ENCODE assay signal across 1 cellular context in the genomic region with DNA sequence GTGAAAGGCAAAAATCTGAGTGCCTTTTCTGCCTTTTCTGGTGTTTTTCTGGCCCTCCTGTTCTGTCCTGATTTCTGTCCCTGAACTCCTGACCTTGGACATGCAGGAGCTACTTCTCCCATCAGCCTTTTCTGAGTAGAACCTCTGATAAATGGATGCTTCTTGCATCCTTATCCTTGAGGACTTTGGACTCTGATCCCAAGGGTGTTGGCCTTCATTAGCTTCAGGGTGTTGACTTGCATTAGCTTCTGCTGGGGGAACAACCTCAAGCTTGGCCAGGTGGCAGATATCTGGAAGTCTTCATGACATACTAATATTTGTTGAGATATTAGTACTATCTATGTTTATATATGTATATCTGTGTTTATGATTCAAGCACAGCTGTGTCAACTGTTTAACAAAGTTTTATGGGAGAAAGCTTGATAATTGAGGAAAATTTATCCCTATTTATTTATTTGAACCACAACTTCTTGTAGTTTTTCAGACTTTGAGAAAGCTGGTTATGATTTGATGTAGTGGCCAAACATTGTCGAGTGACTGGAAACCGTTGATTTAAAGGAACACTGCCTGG.
TF ChIP-seq lines count a peak whose summit lies in the region.

No MANE protein-coding gene starts in this region.

TF ChIP-seq in HepG2, 621 proteins besides CTCF, POLR2A, EP300 and RAD21 (continued from another document):
- TF ChIP-seq, protein P1, sequence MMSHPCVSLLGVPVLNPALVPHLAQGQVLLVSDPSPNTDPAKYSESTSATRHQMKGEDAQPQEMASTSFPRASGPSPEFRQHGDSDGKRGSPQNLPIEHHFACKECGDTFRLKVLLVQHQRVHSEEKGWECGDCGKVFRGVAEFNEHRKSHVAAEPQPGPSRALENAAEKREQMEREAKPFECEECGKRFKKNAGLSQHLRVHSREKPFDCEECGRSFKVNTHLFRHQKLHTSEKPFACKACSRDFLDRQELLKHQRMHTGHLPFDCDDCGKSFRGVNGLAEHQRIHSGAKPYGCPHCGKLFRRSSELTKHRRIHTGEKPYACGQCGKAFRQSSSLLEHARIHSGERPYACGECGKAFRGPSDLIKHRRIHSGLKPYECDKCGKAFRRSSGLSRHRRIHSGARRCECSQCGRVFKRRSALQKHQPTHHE (CRISPR knock-in tag; IDR thresholded peaks at IDR 0.05; ENCODE audit: borderline replicate concordance) = no peak
- TF ChIP-seq, protein P2, sequence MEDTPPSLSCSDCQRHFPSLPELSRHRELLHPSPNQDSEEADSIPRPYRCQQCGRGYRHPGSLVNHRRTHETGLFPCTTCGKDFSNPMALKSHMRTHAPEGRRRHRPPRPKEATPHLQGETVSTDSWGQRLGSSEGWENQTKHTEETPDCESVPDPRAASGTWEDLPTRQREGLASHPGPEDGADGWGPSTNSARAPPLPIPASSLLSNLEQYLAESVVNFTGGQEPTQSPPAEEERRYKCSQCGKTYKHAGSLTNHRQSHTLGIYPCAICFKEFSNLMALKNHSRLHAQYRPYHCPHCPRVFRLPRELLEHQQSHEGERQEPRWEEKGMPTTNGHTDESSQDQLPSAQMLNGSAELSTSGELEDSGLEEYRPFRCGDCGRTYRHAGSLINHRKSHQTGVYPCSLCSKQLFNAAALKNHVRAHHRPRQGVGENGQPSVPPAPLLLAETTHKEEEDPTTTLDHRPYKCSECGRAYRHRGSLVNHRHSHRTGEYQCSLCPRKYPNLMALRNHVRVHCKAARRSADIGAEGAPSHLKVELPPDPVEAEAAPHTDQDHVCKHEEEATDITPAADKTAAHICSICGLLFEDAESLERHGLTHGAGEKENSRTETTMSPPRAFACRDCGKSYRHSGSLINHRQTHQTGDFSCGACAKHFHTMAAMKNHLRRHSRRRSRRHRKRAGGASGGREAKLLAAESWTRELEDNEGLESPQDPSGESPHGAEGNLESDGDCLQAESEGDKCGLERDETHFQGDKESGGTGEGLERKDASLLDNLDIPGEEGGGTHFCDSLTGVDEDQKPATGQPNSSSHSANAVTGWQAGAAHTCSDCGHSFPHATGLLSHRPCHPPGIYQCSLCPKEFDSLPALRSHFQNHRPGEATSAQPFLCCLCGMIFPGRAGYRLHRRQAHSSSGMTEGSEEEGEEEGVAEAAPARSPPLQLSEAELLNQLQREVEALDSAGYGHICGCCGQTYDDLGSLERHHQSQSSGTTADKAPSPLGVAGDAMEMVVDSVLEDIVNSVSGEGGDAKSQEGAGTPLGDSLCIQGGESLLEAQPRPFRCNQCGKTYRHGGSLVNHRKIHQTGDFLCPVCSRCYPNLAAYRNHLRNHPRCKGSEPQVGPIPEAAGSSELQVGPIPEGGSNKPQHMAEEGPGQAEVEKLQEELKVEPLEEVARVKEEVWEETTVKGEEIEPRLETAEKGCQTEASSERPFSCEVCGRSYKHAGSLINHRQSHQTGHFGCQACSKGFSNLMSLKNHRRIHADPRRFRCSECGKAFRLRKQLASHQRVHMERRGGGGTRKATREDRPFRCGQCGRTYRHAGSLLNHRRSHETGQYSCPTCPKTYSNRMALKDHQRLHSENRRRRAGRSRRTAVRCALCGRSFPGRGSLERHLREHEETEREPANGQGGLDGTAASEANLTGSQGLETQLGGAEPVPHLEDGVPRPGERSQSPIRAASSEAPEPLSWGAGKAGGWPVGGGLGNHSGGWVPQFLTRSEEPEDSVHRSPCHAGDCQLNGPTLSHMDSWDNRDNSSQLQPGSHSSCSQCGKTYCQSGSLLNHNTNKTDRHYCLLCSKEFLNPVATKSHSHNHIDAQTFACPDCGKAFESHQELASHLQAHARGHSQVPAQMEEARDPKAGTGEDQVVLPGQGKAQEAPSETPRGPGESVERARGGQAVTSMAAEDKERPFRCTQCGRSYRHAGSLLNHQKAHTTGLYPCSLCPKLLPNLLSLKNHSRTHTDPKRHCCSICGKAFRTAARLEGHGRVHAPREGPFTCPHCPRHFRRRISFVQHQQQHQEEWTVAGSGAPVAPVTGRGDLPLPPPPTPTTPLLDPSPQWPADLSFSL (CRISPR knock-in tag; IDR thresholded peaks at IDR 0.05) = no peak
- TF ChIP-seq NFYC (CRISPR knock-in tag; IDR thresholded peaks at IDR 0.05) (no peak), MIER2 (CRISPR knock-in tag; IDR thresholded peaks at IDR 0.05) (no peak), KAT2B (IDR thresholded peaks at IDR 0.05; ENCODE audit: borderline replicate concordance, low read depth, low read length) (no peak), RAD51 (IDR thresholded peaks at IDR 0.05; ENCODE audit: borderline replicate concordance) (no peak), ZNF331 (CRISPR knock-in tag; IDR thresholded peaks at IDR 0.05) (no peak), SRSF1 (optimal IDR thresholded peaks at IDR 0.05; ENCODE audit: low read depth, low read length) (no peak), SMAD1 (CRISPR knock-in tag; IDR thresholded peaks at IDR 0.05; ENCODE audit: borderline replicate concordance, low read depth) (no peak), ZNF543 (CRISPR knock-in tag; IDR thresholded peaks at IDR 0.05) (no peak), ZNF563 (CRISPR knock-in tag; IDR thresholded peaks at IDR 0.05) (no peak)
- TF ChIP-seq, protein P3, sequence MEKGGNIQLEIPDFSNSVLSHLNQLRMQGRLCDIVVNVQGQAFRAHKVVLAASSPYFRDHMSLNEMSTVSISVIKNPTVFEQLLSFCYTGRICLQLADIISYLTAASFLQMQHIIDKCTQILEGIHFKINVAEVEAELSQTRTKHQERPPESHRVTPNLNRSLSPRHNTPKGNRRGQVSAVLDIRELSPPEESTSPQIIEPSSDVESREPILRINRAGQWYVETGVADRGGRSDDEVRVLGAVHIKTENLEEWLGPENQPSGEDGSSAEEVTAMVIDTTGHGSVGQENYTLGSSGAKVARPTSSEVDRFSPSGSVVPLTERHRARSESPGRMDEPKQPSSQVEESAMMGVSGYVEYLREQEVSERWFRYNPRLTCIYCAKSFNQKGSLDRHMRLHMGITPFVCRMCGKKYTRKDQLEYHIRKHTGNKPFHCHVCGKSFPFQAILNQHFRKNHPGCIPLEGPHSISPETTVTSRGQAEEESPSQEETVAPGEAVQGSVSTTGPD (CRISPR knock-in tag; IDR thresholded peaks at IDR 0.05) = no peak
- TF ChIP-seq, protein P4, sequence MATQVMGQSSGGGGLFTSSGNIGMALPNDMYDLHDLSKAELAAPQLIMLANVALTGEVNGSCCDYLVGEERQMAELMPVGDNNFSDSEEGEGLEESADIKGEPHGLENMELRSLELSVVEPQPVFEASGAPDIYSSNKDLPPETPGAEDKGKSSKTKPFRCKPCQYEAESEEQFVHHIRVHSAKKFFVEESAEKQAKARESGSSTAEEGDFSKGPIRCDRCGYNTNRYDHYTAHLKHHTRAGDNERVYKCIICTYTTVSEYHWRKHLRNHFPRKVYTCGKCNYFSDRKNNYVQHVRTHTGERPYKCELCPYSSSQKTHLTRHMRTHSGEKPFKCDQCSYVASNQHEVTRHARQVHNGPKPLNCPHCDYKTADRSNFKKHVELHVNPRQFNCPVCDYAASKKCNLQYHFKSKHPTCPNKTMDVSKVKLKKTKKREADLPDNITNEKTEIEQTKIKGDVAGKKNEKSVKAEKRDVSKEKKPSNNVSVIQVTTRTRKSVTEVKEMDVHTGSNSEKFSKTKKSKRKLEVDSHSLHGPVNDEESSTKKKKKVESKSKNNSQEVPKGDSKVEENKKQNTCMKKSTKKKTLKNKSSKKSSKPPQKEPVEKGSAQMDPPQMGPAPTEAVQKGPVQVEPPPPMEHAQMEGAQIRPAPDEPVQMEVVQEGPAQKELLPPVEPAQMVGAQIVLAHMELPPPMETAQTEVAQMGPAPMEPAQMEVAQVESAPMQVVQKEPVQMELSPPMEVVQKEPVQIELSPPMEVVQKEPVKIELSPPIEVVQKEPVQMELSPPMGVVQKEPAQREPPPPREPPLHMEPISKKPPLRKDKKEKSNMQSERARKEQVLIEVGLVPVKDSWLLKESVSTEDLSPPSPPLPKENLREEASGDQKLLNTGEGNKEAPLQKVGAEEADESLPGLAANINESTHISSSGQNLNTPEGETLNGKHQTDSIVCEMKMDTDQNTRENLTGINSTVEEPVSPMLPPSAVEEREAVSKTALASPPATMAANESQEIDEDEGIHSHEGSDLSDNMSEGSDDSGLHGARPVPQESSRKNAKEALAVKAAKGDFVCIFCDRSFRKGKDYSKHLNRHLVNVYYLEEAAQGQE (IDR thresholded peaks at IDR 0.05; ENCODE audit: borderline replicate concordance in 1 of 2, low read depth in 1 of 2, low read length in 2 of 2) = no peak
- TF ChIP-seq, protein P5, sequence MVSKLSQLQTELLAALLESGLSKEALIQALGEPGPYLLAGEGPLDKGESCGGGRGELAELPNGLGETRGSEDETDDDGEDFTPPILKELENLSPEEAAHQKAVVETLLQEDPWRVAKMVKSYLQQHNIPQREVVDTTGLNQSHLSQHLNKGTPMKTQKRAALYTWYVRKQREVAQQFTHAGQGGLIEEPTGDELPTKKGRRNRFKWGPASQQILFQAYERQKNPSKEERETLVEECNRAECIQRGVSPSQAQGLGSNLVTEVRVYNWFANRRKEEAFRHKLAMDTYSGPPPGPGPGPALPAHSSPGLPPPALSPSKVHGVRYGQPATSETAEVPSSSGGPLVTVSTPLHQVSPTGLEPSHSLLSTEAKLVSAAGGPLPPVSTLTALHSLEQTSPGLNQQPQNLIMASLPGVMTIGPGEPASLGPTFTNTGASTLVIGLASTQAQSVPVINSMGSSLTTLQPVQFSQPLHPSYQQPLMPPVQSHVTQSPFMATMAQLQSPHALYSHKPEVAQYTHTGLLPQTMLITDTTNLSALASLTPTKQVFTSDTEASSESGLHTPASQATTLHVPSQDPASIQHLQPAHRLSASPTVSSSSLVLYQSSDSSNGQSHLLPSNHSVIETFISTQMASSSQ (IDR thresholded peaks at IDR 0.05; ENCODE audit: low read depth) = no peak
- TF ChIP-seq, protein P5 (CRISPR knock-in tag; IDR thresholded peaks at IDR 0.05; ENCODE audit: borderline replicate concordance) = no peak
